8 cellular contexts compared by ENCODE assay signal in genomic region chr14:75294649-75295033, GRCh38. TPM values are rescaled to one million over a fixed set of nuclear protein-coding genes. Genes with fewer than 3 reads are reported as not detected.
DNase-seq lines count a peak whose midpoint lies in the region; ATAC-seq and TF ChIP-seq lines count a peak whose summit lies in the region.

No MANE protein-coding gene starts in this region.

- H3K36me3 Mint-ChIP-seq in T-helper 2 cell treated with Interferon-gamma antibody and Interleukin-4, amounts not matched to agents 5 μg/mL and 100 μg/mL, for 36 hours (ENCODE audit: low read depth), result no peaks in the 10 kb centered on the region

- no peak for ATAC-seq in right cardiac atrium

- peaks cover 3% of the 10 kb centered on the region for H3K4me1 ChIP-seq in right cardiac atrium (ENCODE audit: control insufficient read depth, insufficient read depth, low read length)
- H3K4me1 ChIP-seq in skeletal muscle satellite cell (ENCODE audit: control insufficient read depth, insufficient read depth, low read length), result peaks cover 17% of the 10 kb centered on the region

- no peak for TF ChIP-seq CTCF in WERI-Rb-1 (IDR thresholded peaks at IDR 0.05; ENCODE audit: low read depth, low read length)

- H3K4me3 ChIP-seq in WERI-Rb-1 (ENCODE audit: low read depth, low read length), result peak overlapping the region; percentile 69
- peak overlapping the region; percentile 43 for H3K4me3 ChIP-seq in right cardiac atrium (ENCODE audit: low read length)
- H3K4me3 ChIP-seq in skeletal muscle satellite cell (ENCODE audit: low read length), result peak overlapping the region; percentile 74

- intact Hi-C loops in right cardiac atrium (cut with DNase I), result loop anchor here (5.0 to 10.0 kb wide), 4 partner anchors 37 to 162 kb away; no protein-coding TSS in a partner anchor

- H3K9me3 ChIP-seq in WERI-Rb-1 (ENCODE audit: severe bottlenecking) (no peaks in the 10 kb centered on the region), right cardiac atrium (ENCODE audit: control insufficient read depth, low read length) (no peaks in the 10 kb centered on the region), skeletal muscle satellite cell (replicated peaks; ENCODE audit: low read length) (no peaks in the 10 kb centered on the region)

- H3K27me3 ChIP-seq in WERI-Rb-1 (ENCODE audit: insufficient read depth, low read depth, severe bottlenecking) (no peaks in the 10 kb centered on the region), right cardiac atrium (ENCODE audit: control insufficient read depth, insufficient read depth) (no peaks in the 10 kb centered on the region), skeletal muscle satellite cell (ENCODE audit: control insufficient read depth, insufficient read depth, low read length) (peaks cover 10% of the 10 kb centered on the region)

- WGBS in right cardiac atrium, result under 1% methylated on average over 9 of the region's 9 CpGs

- peak overlapping the region; percentile 11; the same call in 1 of the 2 replicates for H3K27ac ChIP-seq in WERI-Rb-1
- H3K27ac ChIP-seq in right cardiac atrium (ENCODE audit: low read length), result peak overlapping the region; percentile 93

- H3K4me1 Mint-ChIP-seq in T-helper 2 cell treated with Interferon-gamma antibody and Interleukin-4, amounts not matched to agents 5 μg/mL and 100 μg/mL, for 36 hours (ENCODE audit: low read depth), result peaks cover 12% of the 10 kb centered on the region

- no peaks in the 10 kb centered on the region for H3K36me3 ChIP-seq in WERI-Rb-1
- H3K36me3 ChIP-seq in skeletal muscle satellite cell (ENCODE audit: insufficient read depth, low read length), result no peaks in the 10 kb centered on the region

- H3K9ac ChIP-seq in skeletal muscle satellite cell (ENCODE audit: low read depth, low read length), result peak overlapping the region; percentile 94

- no peak overlapping the region for H3K27ac Mint-ChIP-seq in T-helper 2 cell treated with Interferon-gamma antibody and Interleukin-4, amounts not matched to agents 5 μg/mL and 100 μg/mL, for 36 hours

- peak overlapping the region; percentile 91 for H3K4me3 Mint-ChIP-seq in T-helper 2 cell treated with Interferon-gamma antibody and Interleukin-4, amounts not matched to agents 5 μg/mL and 100 μg/mL, for 36 hours

- H3K4me2 ChIP-seq in skeletal muscle satellite cell (ENCODE audit: low read length), result peak overlapping the region; percentile 90

- no peak for DNase-seq in T-helper 2 cell treated with Interferon-gamma antibody and Interleukin-4, amounts not matched to agents 5 μg/mL and 100 μg/mL, for 36 hours (ENCODE audit: low spot score)
- no peak for DNase-seq in T-helper 2 cell
- no peak for DNase-seq in WERI-Rb-1
- no peak for DNase-seq in right cardiac atrium
- no peak for DNase-seq in GM19238 (ENCODE audit: insufficient read length, low spot score)
- DNase-seq in hippocampal formation (lab: John Stamatoyannopoulos, UW), result no peak
- DNase-seq in NCI-H128 (lab: John Stamatoyannopoulos, UW; ENCODE audit: unreplicated experiment), result no peak

- peaks cover 21% of the 10 kb centered on the region for H3K27me3 Mint-ChIP-seq in T-helper 2 cell treated with Interferon-gamma antibody and Interleukin-4, amounts not matched to agents 5 μg/mL and 100 μg/mL, for 36 hours (ENCODE audit: low read depth)

- H3K9me3 Mint-ChIP-seq in T-helper 2 cell treated with Interferon-gamma antibody and Interleukin-4, amounts not matched to agents 5 μg/mL and 100 μg/mL, for 36 hours, result no peaks in the 10 kb centered on the region

RNA-seq across cellular contexts. Expression of gene FOS, which starts 16.0 kb away (rescaled TPM):
- total RNA-seq in right cardiac atrium, result 100 to 1,000 TPM in 1 of 4 donors, 10 to 100 TPM in 3; 15.7 to 244 (median 46.3) TPM
- polyA plus RNA-seq in right cardiac atrium, result 144 TPM
- total RNA-seq in skeletal muscle satellite cell (2012; rRNA removed), result 3.3 and 7.9 TPM in 2 replicates
